Comparison of ENCODE assay signal across 1 cellular context in the genomic region with DNA sequence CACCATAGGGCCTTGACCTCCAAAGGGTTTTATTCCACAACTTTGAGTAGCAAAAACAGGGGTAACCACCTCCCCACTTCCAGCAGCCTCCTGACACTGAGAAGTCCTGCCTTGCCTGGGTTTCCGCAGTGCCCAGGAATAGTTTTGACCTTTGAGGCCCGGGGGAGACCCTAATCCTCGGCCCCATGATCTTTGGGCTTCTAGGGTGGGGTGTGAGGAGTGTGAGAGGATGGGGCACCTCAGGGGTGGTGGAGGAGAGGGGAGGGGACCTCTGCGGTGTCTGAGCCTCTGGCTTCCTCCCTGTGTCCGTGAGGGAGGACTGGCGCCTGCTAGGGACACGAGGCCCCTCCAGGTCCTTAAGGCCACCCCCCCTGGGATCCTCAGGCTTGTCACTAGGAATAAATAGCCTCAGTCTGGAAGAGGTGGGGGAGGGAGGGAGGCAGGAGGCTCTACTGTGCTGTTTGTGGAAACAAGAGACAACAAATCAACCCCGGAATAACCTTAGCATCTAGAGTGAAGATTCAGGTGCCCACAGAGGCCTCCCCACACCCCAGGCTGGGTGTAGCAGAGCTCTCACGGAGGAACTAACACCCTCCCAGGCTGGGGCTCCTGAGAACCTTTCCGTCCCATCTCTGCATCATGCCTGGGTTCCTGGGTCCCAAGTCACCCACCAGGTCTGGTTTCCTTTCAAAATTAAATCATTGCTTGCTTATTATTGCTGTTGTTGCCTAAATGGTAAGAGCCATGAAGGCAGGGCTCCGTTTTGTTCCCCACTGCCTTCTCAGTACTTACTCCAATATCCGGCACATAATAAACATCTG.
TF ChIP-seq lines count a peak whose summit lies in the region.

No MANE protein-coding gene starts in this region.

TF ChIP-seq in GM23338, 12 proteins besides CTCF, POLR2A, EP300 and RAD21 (continued from another document):
- TF ChIP-seq, protein P1, sequence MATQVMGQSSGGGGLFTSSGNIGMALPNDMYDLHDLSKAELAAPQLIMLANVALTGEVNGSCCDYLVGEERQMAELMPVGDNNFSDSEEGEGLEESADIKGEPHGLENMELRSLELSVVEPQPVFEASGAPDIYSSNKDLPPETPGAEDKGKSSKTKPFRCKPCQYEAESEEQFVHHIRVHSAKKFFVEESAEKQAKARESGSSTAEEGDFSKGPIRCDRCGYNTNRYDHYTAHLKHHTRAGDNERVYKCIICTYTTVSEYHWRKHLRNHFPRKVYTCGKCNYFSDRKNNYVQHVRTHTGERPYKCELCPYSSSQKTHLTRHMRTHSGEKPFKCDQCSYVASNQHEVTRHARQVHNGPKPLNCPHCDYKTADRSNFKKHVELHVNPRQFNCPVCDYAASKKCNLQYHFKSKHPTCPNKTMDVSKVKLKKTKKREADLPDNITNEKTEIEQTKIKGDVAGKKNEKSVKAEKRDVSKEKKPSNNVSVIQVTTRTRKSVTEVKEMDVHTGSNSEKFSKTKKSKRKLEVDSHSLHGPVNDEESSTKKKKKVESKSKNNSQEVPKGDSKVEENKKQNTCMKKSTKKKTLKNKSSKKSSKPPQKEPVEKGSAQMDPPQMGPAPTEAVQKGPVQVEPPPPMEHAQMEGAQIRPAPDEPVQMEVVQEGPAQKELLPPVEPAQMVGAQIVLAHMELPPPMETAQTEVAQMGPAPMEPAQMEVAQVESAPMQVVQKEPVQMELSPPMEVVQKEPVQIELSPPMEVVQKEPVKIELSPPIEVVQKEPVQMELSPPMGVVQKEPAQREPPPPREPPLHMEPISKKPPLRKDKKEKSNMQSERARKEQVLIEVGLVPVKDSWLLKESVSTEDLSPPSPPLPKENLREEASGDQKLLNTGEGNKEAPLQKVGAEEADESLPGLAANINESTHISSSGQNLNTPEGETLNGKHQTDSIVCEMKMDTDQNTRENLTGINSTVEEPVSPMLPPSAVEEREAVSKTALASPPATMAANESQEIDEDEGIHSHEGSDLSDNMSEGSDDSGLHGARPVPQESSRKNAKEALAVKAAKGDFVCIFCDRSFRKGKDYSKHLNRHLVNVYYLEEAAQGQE (IDR thresholded peaks at IDR 0.05; ENCODE audit: unreplicated experiment): no peak
- TF ChIP-seq, protein P2, sequence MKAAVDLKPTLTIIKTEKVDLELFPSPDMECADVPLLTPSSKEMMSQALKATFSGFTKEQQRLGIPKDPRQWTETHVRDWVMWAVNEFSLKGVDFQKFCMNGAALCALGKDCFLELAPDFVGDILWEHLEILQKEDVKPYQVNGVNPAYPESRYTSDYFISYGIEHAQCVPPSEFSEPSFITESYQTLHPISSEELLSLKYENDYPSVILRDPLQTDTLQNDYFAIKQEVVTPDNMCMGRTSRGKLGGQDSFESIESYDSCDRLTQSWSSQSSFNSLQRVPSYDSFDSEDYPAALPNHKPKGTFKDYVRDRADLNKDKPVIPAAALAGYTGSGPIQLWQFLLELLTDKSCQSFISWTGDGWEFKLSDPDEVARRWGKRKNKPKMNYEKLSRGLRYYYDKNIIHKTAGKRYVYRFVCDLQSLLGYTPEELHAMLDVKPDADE (IDR thresholded peaks at IDR 0.05): no peak
- TF ChIP-seq NANOG (IDR thresholded peaks at IDR 0.05; ENCODE audit: borderline replicate concordance): no peak
- no peak for TF ChIP-seq POLR2AphosphoS5 (IDR thresholded peaks at IDR 0.05; ENCODE audit: low read depth)
- no peak for TF ChIP-seq ZNF331 (CRISPR knock-in tag; IDR thresholded peaks at IDR 0.05; ENCODE audit: low read depth)
